In the genomic region with DNA sequence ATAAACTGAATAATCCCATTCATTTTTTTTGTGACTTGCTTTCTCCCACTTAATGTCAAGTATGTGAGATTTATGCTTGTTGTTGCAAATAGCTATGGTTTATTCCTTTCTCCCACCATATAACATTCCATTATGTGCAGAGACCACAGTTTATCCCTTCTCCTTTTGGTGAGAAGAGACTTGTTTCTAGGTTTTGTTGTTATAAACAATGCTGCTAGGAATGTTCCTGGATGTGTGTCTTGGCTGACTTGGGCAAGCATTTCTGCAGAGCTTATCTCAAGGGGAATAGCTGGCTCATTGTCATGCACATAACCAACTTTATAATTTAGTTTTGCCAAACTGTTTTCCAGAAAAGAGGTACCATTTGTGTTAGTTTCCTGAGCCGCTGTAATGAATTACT, we compare ENCODE assay signal across 32 cellular contexts. TPM values are rescaled to one million over a fixed set of nuclear protein-coding genes. Genes with fewer than 3 reads are reported as not detected.
DNase-seq lines count a peak whose midpoint lies in the region; ATAC-seq, FAIRE-seq and TF ChIP-seq lines count a peak whose summit lies in the region.
"Had no signal": no experiment of that assay in that cellular context is flagged by ENCODE, and none has a peak within 500 bp of the region (broad histone marks: within the 10 kb centered on the region; RNA-seq: fewer than 3 reads in every experiment).

No MANE protein-coding gene starts in this region.

- H3K4me1 ChIP-seq in mucosa of descending colon (ENCODE audit: low read depth) (no peaks in the 10 kb centered on the region), smooth muscle cell (ENCODE audit: low read depth) (no peaks in the 10 kb centered on the region), esophagus muscularis mucosa (peaks cover 10 to 21% (median 12%) of the 10 kb centered on the region in 4 donors)
- H3K4me1 ChIP-seq: adrenal gland, prostate gland had no signal

- TF ChIP-seq POLR2A in GM12892 (IDR thresholded peaks at IDR 0.05; ENCODE audit: low read depth, low read length): no peak
- no peak for TF ChIP-seq POLR2A in esophagus muscularis mucosa (IDR thresholded peaks at IDR 0.05; ENCODE audit: low read depth)

- H2AFZ ChIP-seq in smooth muscle cell (ENCODE audit: low read depth): no peak overlapping the region
- H2AFZ ChIP-seq: neural progenitor cell had no signal

- H3K9ac ChIP-seq in SK-N-MC (ENCODE audit: insufficient read length): no peak overlapping the region
- no peak overlapping the region for H3K9ac ChIP-seq in smooth muscle cell (ENCODE audit: low read depth)
- H3K9ac ChIP-seq: neural progenitor cell had no signal

- WGBS in smooth muscle cell (ENCODE audit: low lambda C conversion rate): 88% methylated on average over 1 of the region's 1 CpG
- WGBS in esophagus muscularis mucosa: 62% methylated on average over 1 of the region's 1 CpG

- TF ChIP-seq EP300 in esophagus muscularis mucosa (IDR thresholded peaks at IDR 0.05): no peak

- DNase-seq in GM04503 (ENCODE audit: low read depth): peak; percentile 69
- DNase-seq in SK-N-MC (ENCODE audit: low read depth, low spot score): no peak
- DNase-seq in fibroblast of pulmonary artery (ENCODE audit: low read depth): peak; percentile 72
- DNase-seq in mucosa of descending colon: no peak
- DNase-seq in GM12892 (ENCODE audit: insufficient read length): no peak
- no peak for DNase-seq in smooth muscle cell (lab: John Stamatoyannopoulos, UW; ENCODE audit: unreplicated experiment)
- DNase-seq in esophagus muscularis mucosa (ENCODE audit: extremely low spot score): no peak
- DNase-seq: activated CD4-positive, alpha-beta T cell treated with anti-CD3 and anti-CD28 coated beads for 1 hour; activated gamma-delta T cell treated with Interleukin-2 at 50 U/mL for 16 hours; activated T-cell treated with anti-CD3 and anti-CD28 coated beads, Interleukin-2, amount 50 U/mL, for 1 hour; adrenal gland; CD4-positive, alpha-beta T cell; central memory CD4-positive, alpha-beta T cell; DMS 273 treated with DMSO at 0.1 percent for 48 hours; KG1; NCI-H187; NCI-H345; OCI-M1; SIG-M5; stimulated activated CD4-positive, alpha-beta T cell treated with anti-CD3 and anti-CD28 coated beads, Interleukin-2, amount 100 ng/mL, for 48 hours; stimulated activated naive B cell treated with anti-CD40 and anti-IgM and Interleukin-4, amounts not matched to agents 10 μg/mL and 1 μg/mL and 100 μg/mL, for 72 hours; T-cell had no signal

- 0 out of 2 replicates have a peak overlapping the region, but pooled peaks have one; percentile 28 for H3K27ac ChIP-seq in SK-N-MC
- H3K27ac ChIP-seq in smooth muscle cell (ENCODE audit: low read depth): no peak overlapping the region
- H3K27ac ChIP-seq in esophagus muscularis mucosa (replicated peaks in 1 of 4): no peak overlapping the region
- H3K27ac ChIP-seq: adrenal gland, neural progenitor cell, prostate gland, thoracic aorta had no signal

- FAIRE-seq in GM12892 (lab: Jason Lieb, UNC): no peak
- FAIRE-seq: GM18507 had no signal

- TF ChIP-seq CTCF in fibroblast of pulmonary artery (IDR thresholded peaks at IDR 0.05; ENCODE audit: low read length, missing control alignments) (no peak), mucosa of descending colon (IDR thresholded peaks at IDR 0.05) (no peak), smooth muscle cell (IDR thresholded peaks at IDR 0.05; ENCODE audit: borderline replicate concordance, insufficient read depth, poor library complexity, severe bottlenecking) (no peak), esophagus muscularis mucosa (IDR thresholded peaks at IDR 0.05) (no peak)

- no peaks in the 10 kb centered on the region for H3K36me3 ChIP-seq in SK-N-MC (ENCODE audit: insufficient read depth, low read length)
- no peaks in the 10 kb centered on the region for H3K36me3 ChIP-seq in mucosa of descending colon (ENCODE audit: low read depth)
- H3K36me3 ChIP-seq in smooth muscle cell (ENCODE audit: low read depth): no peaks in the 10 kb centered on the region
- H3K36me3 ChIP-seq in esophagus muscularis mucosa: no peaks in the 10 kb centered on the region
- H3K36me3 ChIP-seq: adrenal gland, neural progenitor cell, prostate gland, thoracic aorta had no signal

- no peak overlapping the region for H3K4me3 ChIP-seq in SK-N-MC
- no peak overlapping the region for H3K4me3 ChIP-seq in fibroblast of pulmonary artery (replicated peaks; ENCODE audit: low read depth, low read length)
- H3K4me3 ChIP-seq in mucosa of descending colon: no peak overlapping the region
- H3K4me3 ChIP-seq in smooth muscle cell: no peak overlapping the region
- H3K4me3 ChIP-seq in esophagus muscularis mucosa: no peak overlapping the region
- H3K4me3 ChIP-seq: adrenal gland, neural progenitor cell, prostate gland, thoracic aorta had no signal

- H4K20me1 ChIP-seq in smooth muscle cell (ENCODE audit: low read depth): no peaks in the 10 kb centered on the region

- H3K79me2 ChIP-seq in smooth muscle cell (ENCODE audit: low read depth): no peaks in the 10 kb centered on the region

- H3K4me2 ChIP-seq in smooth muscle cell: no peak overlapping the region
- H3K4me2 ChIP-seq: neural progenitor cell had no signal

- ATAC-seq in mucosa of descending colon: peak; percentile 43
- no peak for ATAC-seq in GM18909 (IDR thresholded peaks at IDR 0.05; ENCODE audit: poor library complexity, unreplicated experiment)
- ATAC-seq: HCT116; stimulated activated naive B cell treated with anti-CD40 and anti-IgM and Interleukin-4, amounts not matched to agents 10 μg/mL and 1 μg/mL and 100 μg/mL, for 72 hours; T-cell had no signal

- H3K9me3 ChIP-seq in SK-N-MC (ENCODE audit: low read depth, low read length): no peaks in the 10 kb centered on the region
- no peaks in the 10 kb centered on the region for H3K9me3 ChIP-seq in mucosa of descending colon
- H3K9me3 ChIP-seq in smooth muscle cell (replicated peaks; ENCODE audit: low read depth): no peaks in the 10 kb centered on the region
- H3K9me3 ChIP-seq in esophagus muscularis mucosa: no peaks in the 10 kb centered on the region
- H3K9me3 ChIP-seq: adrenal gland, prostate gland, thoracic aorta had no signal

- intact Hi-C loops in mucosa of descending colon (cut with DNase I, micrococcal nuclease) (no loop called here), esophagus muscularis mucosa (cut with DNase I) (no loop called here)

- no peaks in the 10 kb centered on the region for H3F3A ChIP-seq in smooth muscle cell (ENCODE audit: low read depth)

- no peaks in the 10 kb centered on the region for H3K27me3 ChIP-seq in smooth muscle cell (ENCODE audit: low read depth)
- H3K27me3 ChIP-seq in esophagus muscularis mucosa: no peaks in the 10 kb centered on the region
- H3K27me3 ChIP-seq: adrenal gland, neural progenitor cell had no signal

RNA-seq across cellular contexts. Expression of gene PPP1CC, which starts 47.6 kb away (rescaled TPM):
- 100 to 1,000 TPM; 145 to 171 (median 161) TPM for total RNA-seq in mucosa of descending colon
- polyA plus RNA-seq in GM12892 (2012; ENCODE audit: missing spikeins): 193 TPM
- 105 and 120 TPM in 2 replicates for total RNA-seq in smooth muscle cell
- polyA plus RNA-seq in smooth muscle cell: 34.9 and 35.2 TPM in 2 replicates
- 100 to 1,000 TPM in 3 of 4 donors, 10 to 100 TPM in 1; 92.2 to 120 (median 101) TPM for total RNA-seq in esophagus muscularis mucosa

RNA-seq across cellular contexts. Expression of gene CCDC63, which starts 56.5 kb away (rescaled TPM):
- total RNA-seq in mucosa of descending colon: not detected
- not detected for polyA plus RNA-seq in GM12892 (2012; ENCODE audit: missing spikeins)
- total RNA-seq in smooth muscle cell: not detected in 2 replicates
- polyA plus RNA-seq in smooth muscle cell: not detected in 2 replicates
- not detected for total RNA-seq in esophagus muscularis mucosa
- total RNA-seq: adrenal gland; CD4-positive, alpha-beta T cell; HT1080; liver; mucosa of gallbladder; T-cell; thoracic aorta had no signal
- polyA plus RNA-seq: adrenal gland, esophagus, liver had no signal

Comparison
In these comparisons a context has a peak if more than half of its experiments do, and no peak if none do; other contexts are left out.
1. DNase-seq: peak in GM04503 (single experiment) and fibroblast of pulmonary artery (single experiment); none in SK-N-MC (single experiment), mucosa of descending colon (0 of 3), GM12892 (single experiment), smooth muscle cell (single experiment) and esophagus muscularis mucosa (single experiment).